ENCODE assay signal across 8 cellular contexts in genomic region chr3:136142592-136142991, GRCh38. TPM values are rescaled to one million over a fixed set of nuclear protein-coding genes. Genes with fewer than 3 reads are reported as not detected.
A peak's percentile ranks its signal among the peaks of the same experiment; 100 is the strongest.
DNase-seq lines count a peak whose midpoint lies in the region; ATAC-seq, FAIRE-seq and TF ChIP-seq lines count a peak whose summit lies in the region.

No MANE protein-coding gene starts in this region.

- DNase-seq in EH (ENCODE audit: low read depth) (peak; percentile 92), NCI-H226 (peak; percentile 91), GM12891 (ENCODE audit: insufficient read length, low spot score) (no peak), pons (ENCODE audit: low spot score) (no peak)
- no peak for DNase-seq in natural killer cell treated with Interleukin-12 subunit alpha and Interleukin-12 subunit beta and Interleukin-15 and Interleukin-18, amount 100 ng/mL, for 72 hours (ENCODE audit: low spot score)
- no peak for DNase-seq in effector memory CD4-positive, alpha-beta T cell

- peak overlapping the region; percentile 65 to 72 for H3K27ac Mint-ChIP-seq in natural killer cell treated with Interleukin-12 subunit alpha and Interleukin-12 subunit beta and Interleukin-15 and Interleukin-18, amount 100 ng/mL, for 72 hours

- peaks cover 28 to 30% of the 10 kb centered on the region in 2 donors for H3K4me1 Mint-ChIP-seq in natural killer cell treated with Interleukin-12 subunit alpha and Interleukin-12 subunit beta and Interleukin-15 and Interleukin-18, amount 100 ng/mL, for 72 hours (ENCODE audit: low read depth in 2 of 2)

- no peak for FAIRE-seq in GM12891 (lab: Jason Lieb, UNC)

- TF ChIP-seq POLR2A in GM12891 (IDR thresholded peaks at IDR 0.05; ENCODE audit: low read depth, low read length), result no peak

- no peaks in the 10 kb centered on the region for H3K9me3 Mint-ChIP-seq in natural killer cell treated with Interleukin-12 subunit alpha and Interleukin-12 subunit beta and Interleukin-15 and Interleukin-18, amount 100 ng/mL, for 72 hours

- H3K36me3 ChIP-seq in ectodermal cell (ENCODE audit: control insufficient read depth, insufficient read depth, low read length), result peaks cover 7% of the 10 kb centered on the region
- no peaks in the 10 kb centered on the region for H3K36me3 ChIP-seq in effector memory CD4-positive, alpha-beta T cell (ENCODE audit: control insufficient read depth, insufficient read depth, low read length)

- no peaks in the 10 kb centered on the region for H3K27me3 Mint-ChIP-seq in natural killer cell treated with Interleukin-12 subunit alpha and Interleukin-12 subunit beta and Interleukin-15 and Interleukin-18, amount 100 ng/mL, for 72 hours

- H3K27me3 ChIP-seq in ectodermal cell (ENCODE audit: control insufficient read depth, insufficient read depth, low read length, poor library complexity, severe bottlenecking), result no peaks in the 10 kb centered on the region
- H3K27me3 ChIP-seq in effector memory CD4-positive, alpha-beta T cell (replicated peaks; ENCODE audit: control insufficient read depth, insufficient read depth, low read length, poor library complexity, severe bottlenecking), result no peaks in the 10 kb centered on the region

- H3K4me3 Mint-ChIP-seq in natural killer cell treated with Interleukin-12 subunit alpha and Interleukin-12 subunit beta and Interleukin-15 and Interleukin-18, amount 100 ng/mL, for 72 hours, result peak overlapping the region; percentile 52

- no peaks in the 10 kb centered on the region for H3K4me1 ChIP-seq in ectodermal cell (ENCODE audit: control insufficient read depth, insufficient read depth, low read length)
- H3K4me1 ChIP-seq in effector memory CD4-positive, alpha-beta T cell (ENCODE audit: control insufficient read depth, insufficient read depth, low read length, poor library complexity, severe bottlenecking), result no peaks in the 10 kb centered on the region

- H3K4me3 ChIP-seq in ectodermal cell (ENCODE audit: insufficient read depth, low read depth, low read length), result no peak overlapping the region
- H3K4me3 ChIP-seq in effector memory CD4-positive, alpha-beta T cell (ENCODE audit: insufficient read depth, low read depth, low read length, poor library complexity, severe bottlenecking), result no peak overlapping the region

- peak; percentile 78 to 90 for ATAC-seq in natural killer cell treated with Interleukin-12 subunit alpha and Interleukin-12 subunit beta and Interleukin-15 and Interleukin-18, amount 100 ng/mL, for 72 hours
- ATAC-seq in HG03342 (IDR thresholded peaks at IDR 0.05; ENCODE audit: unreplicated experiment), result no peak

- WGBS in ectodermal cell, 2 experiments, result 51 to 58% methylated on average over 3 of the region's 3 CpGs

- no peaks in the 10 kb centered on the region for H3K9me3 ChIP-seq in ectodermal cell (ENCODE audit: control insufficient read depth, low read length)
- H3K9me3 ChIP-seq in effector memory CD4-positive, alpha-beta T cell (ENCODE audit: control insufficient read depth, low read length), result no peaks in the 10 kb centered on the region

- H3K27ac ChIP-seq in ectodermal cell (ENCODE audit: insufficient read depth, low read depth, low read length, poor library complexity, severe bottlenecking), result peak overlapping the region; percentile 6
- no peak overlapping the region for H3K27ac ChIP-seq in effector memory CD4-positive, alpha-beta T cell (ENCODE audit: insufficient read depth, low read length, poor library complexity, severe bottlenecking)

- no peaks in the 10 kb centered on the region for H3K36me3 Mint-ChIP-seq in natural killer cell treated with Interleukin-12 subunit alpha and Interleukin-12 subunit beta and Interleukin-15 and Interleukin-18, amount 100 ng/mL, for 72 hours

TF ChIP-seq in GM12891, 5 proteins besides CTCF, POLR2A, EP300 and RAD21:
- TF ChIP-seq PAX5 (IDR thresholded peaks at IDR 0.05; ENCODE audit: insufficient read depth, low read length, severe bottlenecking), result no peak
- TF ChIP-seq SPI1 (IDR thresholded peaks at IDR 0.05; ENCODE audit: low read depth, low read length), result no peak
- no peak for TF ChIP-seq POLR2AphosphoS5 (IDR thresholded peaks at IDR 0.05; ENCODE audit: low read depth, low read length)
- no peak for TF ChIP-seq POU2F2 (IDR thresholded peaks at IDR 0.05; ENCODE audit: low read depth, low read length)
- TF ChIP-seq TAF1 (IDR thresholded peaks at IDR 0.05; ENCODE audit: low read depth, low read length), result no peak

RNA-seq across cellular contexts. Expression of gene MSL2, which starts 53.5 kb away (rescaled TPM):
- polyA plus RNA-seq in ectodermal cell (2013, experiment 1 of 4), result 35.4 TPM
- polyA plus RNA-seq in ectodermal cell (2013, experiment 2 of 4), result 33.9 TPM
- polyA plus RNA-seq in ectodermal cell (2013, experiment 3 of 4), result 33.0 TPM
- 37.1 TPM for polyA plus RNA-seq in ectodermal cell (2013, experiment 4 of 4)
- 10 to 100 TPM; 48.7 to 57.6 TPM for total RNA-seq in natural killer cell treated with Interleukin-12 subunit alpha and Interleukin-12 subunit beta and Interleukin-15 and Interleukin-18, amount 100 ng/mL, for 72 hours
- polyA plus RNA-seq in GM12891 (2012; ENCODE audit: low read depth, missing spikeins), result 8.6 TPM

Comparison
In these comparisons a context has a peak if more than half of its experiments do, and no peak if none do; other contexts are left out.
1. DNase-seq: peak in EH (single experiment) and NCI-H226 (single experiment); none in natural killer cell treated with Interleukin-12 subunit alpha and Interleukin-12 subunit beta and Interleukin-15 and Interleukin-18, amount 100 ng/mL, for 72 hours (single experiment), GM12891 (single experiment), effector memory CD4-positive, alpha-beta T cell (0 of 3) and pons (single experiment).